ENCODE assay signal across 8 cellular contexts in genomic region chr6:113642714-113643442, GRCh38.
DNase-seq lines count a peak whose midpoint lies in the region; ATAC-seq, FAIRE-seq and TF ChIP-seq lines count a peak whose summit lies in the region.

No MANE protein-coding gene starts in this region.

- no peak for TF ChIP-seq EP300 in upper lobe of left lung (IDR thresholded peaks at IDR 0.05)

- peak overlapping the region; percentile 97 for H3K27ac Mint-ChIP-seq in astrocyte (ENCODE audit: unreplicated experiment)

- H3K27me3 ChIP-seq in MM.1S (replicated peaks; ENCODE audit: insufficient read depth, low read length) (no peaks in the 10 kb centered on the region), astrocyte (ENCODE audit: insufficient read depth, low read length) (peaks cover 3% of the 10 kb centered on the region), upper lobe of left lung (no peaks in the 10 kb centered on the region)

- intact Hi-C loops in posterior vena cava (cut with DNase I): no loop called here

- CTCF ChIA-PET in HEK293 (lab: Yijun Ruan, JAX): interaction anchor here (0.6 to 1.8 kb wide), 7 partner anchors 10 to 858 kb away, joined by 3 to 12 read pairs (median 3); no protein-coding TSS in a partner anchor

- H2AFZ ChIP-seq in MM.1S (ENCODE audit: low read length) (no peak overlapping the region), astrocyte (ENCODE audit: low read depth, low read length) (no peak overlapping the region)

- H3K4me2 ChIP-seq in MM.1S (ENCODE audit: low read depth, low read length) (no peak overlapping the region), astrocyte (ENCODE audit: low read length) (no peak overlapping the region)

- H3K27ac ChIP-seq in HEK293 (ENCODE audit: extremely low read depth, low read depth, low read length) (no peak overlapping the region), MM.1S (ENCODE audit: low read length) (no peak overlapping the region), astrocyte (ENCODE audit: low read depth, low read length) (no peak overlapping the region), upper lobe of left lung (no peak overlapping the region)

- peaks cover 6% of the 10 kb centered on the region; the same call in 1 of the 2 replicates for H3F3A ChIP-seq in MM.1S (ENCODE audit: insufficient read depth, low read length)

- H3K4me3 Mint-ChIP-seq in astrocyte (ENCODE audit: unreplicated experiment): no peak overlapping the region

- 56 to 69% methylated on average over 2 of the region's 2 CpGs for WGBS in upper lobe of left lung, 2 donors

- no peaks in the 10 kb centered on the region for H3K9me2 ChIP-seq in MM.1S (replicated peaks; ENCODE audit: insufficient read depth, low read length)

- TF ChIP-seq CTCF in HEK293 (tag by site-specific recombination; IDR thresholded peaks at IDR 0.05) (no peak), MM.1S (IDR thresholded peaks at IDR 0.05; ENCODE audit: low read length) (no peak), astrocyte (IDR thresholded peaks at IDR 0.05; ENCODE audit: insufficient read depth, low read depth, low read length) (no peak), upper lobe of left lung (IDR thresholded peaks at IDR 0.05) (no peak)

- TF ChIP-seq POLR2A in upper lobe of left lung (IDR thresholded peaks at IDR 0.05): no peak

- H3K4me3 ChIP-seq in HEK293 (ENCODE audit: low read depth, low read length): no peak overlapping the region
- H3K4me3 ChIP-seq in MM.1S (ENCODE audit: low read length): no peak overlapping the region
- H3K4me3 ChIP-seq in astrocyte (ENCODE audit: insufficient read depth, low read depth, low read length): no peak overlapping the region
- H3K4me3 ChIP-seq in upper lobe of left lung: no peak overlapping the region

- H3K36me3 ChIP-seq in HEK293 (ENCODE audit: control insufficient read depth in 2 of 2, insufficient read depth in 1 of 2, low read length in 2 of 2): no peaks in the 10 kb centered on the region
- no peaks in the 10 kb centered on the region for H3K36me3 ChIP-seq in MM.1S (replicated peaks; ENCODE audit: insufficient read depth, low read length)
- no peaks in the 10 kb centered on the region for H3K36me3 ChIP-seq in astrocyte (ENCODE audit: insufficient read depth, low read length)
- H3K36me3 ChIP-seq in upper lobe of left lung: no peaks in the 10 kb centered on the region

- ATAC-seq in GM18520 (IDR thresholded peaks at IDR 0.05; ENCODE audit: unreplicated experiment): peak; percentile 90
- ATAC-seq in upper lobe of left lung (ENCODE audit: low FRiP score in 2 of 2): peak; percentile 20 to 57

- no peaks in the 10 kb centered on the region for H4K20me1 ChIP-seq in MM.1S (ENCODE audit: insufficient read depth, low read length)
- H4K20me1 ChIP-seq in astrocyte (ENCODE audit: insufficient read depth, low read length): no peaks in the 10 kb centered on the region

- DNase-seq in MM.1S: peak; percentile 45
- no peak for DNase-seq in astrocyte (ENCODE audit: low read depth)
- DNase-seq in upper lobe of left lung: peak in 1 of 2 donors; percentile 56
- DNase-seq in HPDE6-E6E7 (ENCODE audit: extremely low spot score): no peak
- DNase-seq in posterior vena cava (ENCODE audit: low spot score): no peak
- DNase-seq in NCI-H446 treated with DMSO at 0.1 percent for 48 hours (lab: John Stamatoyannopoulos, UW): no peak

- H3K4me1 Mint-ChIP-seq in astrocyte (ENCODE audit: low read depth, unreplicated experiment): peaks cover 28% of the 10 kb centered on the region

- no peaks in the 10 kb centered on the region for H3K27me3 Mint-ChIP-seq in astrocyte (ENCODE audit: low read depth, unreplicated experiment)

- H3K79me2 ChIP-seq in MM.1S (ENCODE audit: low read length): no peaks in the 10 kb centered on the region
- no peaks in the 10 kb centered on the region for H3K79me2 ChIP-seq in astrocyte (ENCODE audit: insufficient read depth, low read length)

- no peaks in the 10 kb centered on the region for H3K9me3 ChIP-seq in HEK293 (ENCODE audit: control insufficient read depth, insufficient read depth, low read depth, low read length)
- no peaks in the 10 kb centered on the region for H3K9me3 ChIP-seq in MM.1S (replicated peaks; ENCODE audit: insufficient read depth, low read length)
- H3K9me3 ChIP-seq in astrocyte (ENCODE audit: insufficient read depth, low read depth, low read length): no peaks in the 10 kb centered on the region
- no peaks in the 10 kb centered on the region for H3K9me3 ChIP-seq in upper lobe of left lung

- H3K4me1 ChIP-seq in HEK293 (ENCODE audit: control insufficient read depth, insufficient read depth, low read length) (peaks cover 5% of the 10 kb centered on the region), MM.1S (ENCODE audit: low read length) (peaks cover 32% of the 10 kb centered on the region), astrocyte (ENCODE audit: insufficient read depth, low read length) (peaks cover 26% of the 10 kb centered on the region), upper lobe of left lung (peaks cover 5 to 14% (median 8%) of the 10 kb centered on the region in 4 donors)

- no peaks in the 10 kb centered on the region for H3K36me3 Mint-ChIP-seq in astrocyte (ENCODE audit: low read depth, unreplicated experiment)

- FAIRE-seq in astrocyte (lab: Jason Lieb, UNC): no peak

- no peak overlapping the region for H3K9ac ChIP-seq in MM.1S (ENCODE audit: low read length)
- H3K9ac ChIP-seq in astrocyte (ENCODE audit: low read length): no peak overlapping the region

- POLR2A ChIA-PET in HEK293 (lab: Yijun Ruan, JAX): interaction anchor here (0.6 to 1.0 kb wide), 2 partner anchors 68 to 215 kb away, joined by 3 read pairs; no protein-coding TSS in a partner anchor

- H3K9me3 Mint-ChIP-seq in astrocyte (ENCODE audit: unreplicated experiment): no peaks in the 10 kb centered on the region

TF ChIP-seq in HEK293, 187 proteins besides CTCF, POLR2A, EP300 and RAD21:
- peak; percentile 50; the same call in 1 of the 2 replicates for TF ChIP-seq ZNF350 (tag by site-specific recombination; IDR thresholded peaks at IDR 0.05)
- 0 out of 2 replicates have a peak, but pooled peaks have one; percentile 53 for TF ChIP-seq ZNF660 (tag by site-specific recombination; IDR thresholded peaks at IDR 0.05)
- TF ChIP-seq TRIM28 (IDR thresholded peaks at IDR 0.05; ENCODE audit: borderline replicate concordance, low read length): peak; percentile 52; the same call in 1 of the 2 replicates
- TF ChIP-seq, protein P1, sequence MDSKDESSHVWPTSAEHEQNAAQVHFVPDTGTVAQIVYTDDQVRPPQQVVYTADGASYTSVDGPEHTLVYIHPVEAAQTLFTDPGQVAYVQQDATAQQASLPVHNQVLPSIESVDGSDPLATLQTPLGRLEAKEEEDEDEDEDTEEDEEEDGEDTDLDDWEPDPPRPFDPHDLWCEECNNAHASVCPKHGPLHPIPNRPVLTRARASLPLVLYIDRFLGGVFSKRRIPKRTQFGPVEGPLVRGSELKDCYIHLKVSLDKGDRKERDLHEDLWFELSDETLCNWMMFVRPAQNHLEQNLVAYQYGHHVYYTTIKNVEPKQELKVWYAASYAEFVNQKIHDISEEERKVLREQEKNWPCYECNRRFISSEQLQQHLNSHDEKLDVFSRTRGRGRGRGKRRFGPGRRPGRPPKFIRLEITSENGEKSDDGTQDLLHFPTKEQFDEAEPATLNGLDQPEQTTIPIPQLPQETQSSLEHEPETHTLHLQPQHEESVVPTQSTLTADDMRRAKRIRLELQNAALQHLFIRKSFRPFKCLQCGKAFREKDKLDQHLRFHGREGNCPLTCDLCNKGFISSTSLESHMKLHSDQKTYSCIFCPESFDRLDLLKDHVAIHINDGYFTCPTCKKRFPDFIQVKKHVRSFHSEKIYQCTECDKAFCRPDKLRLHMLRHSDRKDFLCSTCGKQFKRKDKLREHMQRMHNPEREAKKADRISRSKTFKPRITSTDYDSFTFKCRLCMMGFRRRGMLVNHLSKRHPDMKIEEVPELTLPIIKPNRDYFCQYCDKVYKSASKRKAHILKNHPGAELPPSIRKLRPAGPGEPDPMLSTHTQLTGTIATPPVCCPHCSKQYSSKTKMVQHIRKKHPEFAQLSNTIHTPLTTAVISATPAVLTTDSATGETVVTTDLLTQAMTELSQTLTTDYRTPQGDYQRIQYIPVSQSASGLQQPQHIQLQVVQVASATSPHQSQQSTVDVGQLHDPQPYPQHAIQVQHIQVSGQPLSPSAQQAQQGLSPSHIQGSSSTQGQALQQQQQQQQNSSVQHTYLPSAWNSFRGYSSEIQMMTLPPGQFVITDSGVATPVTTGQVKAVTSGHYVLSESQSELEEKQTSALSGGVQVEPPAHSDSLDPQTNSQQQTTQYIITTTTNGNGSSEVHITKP (tag by site-specific recombination; IDR thresholded peaks at IDR 0.05): peak; percentile 90
- no peak for TF ChIP-seq GFI1B (tag by site-specific recombination; IDR thresholded peaks at IDR 0.05)
- TF ChIP-seq RBAK (tag by site-specific recombination; IDR thresholded peaks at IDR 0.05): no peak
- 0 out of 2 replicates have a peak, but pooled peaks have one; percentile 20 for TF ChIP-seq ZNF558 (tag by site-specific recombination; IDR thresholded peaks at IDR 0.05)
- peak; percentile 93 for TF ChIP-seq ZBTB20 (tag by site-specific recombination; IDR thresholded peaks at IDR 0.05)
- TF ChIP-seq TCF7L2 (IDR thresholded peaks at IDR 0.05; ENCODE audit: borderline replicate concordance, low read depth, low read length): peak; percentile 69; the same call in 1 of the 2 replicates
- 0 out of 2 replicates have a peak, but pooled peaks have one; percentile 26 for TF ChIP-seq ZNF561 (tag by site-specific recombination; IDR thresholded peaks at IDR 0.05; ENCODE audit: borderline replicate concordance)
- peak; percentile 89 for TF ChIP-seq FEZF1 (tag by site-specific recombination; IDR thresholded peaks at IDR 0.05)
- TF ChIP-seq ZNF549 (tag by site-specific recombination; IDR thresholded peaks at IDR 0.05): 0 out of 2 replicates have a peak, but pooled peaks have one; percentile 28
- no peak for TF ChIP-seq ZBTB21 (tag by site-specific recombination; IDR thresholded peaks at IDR 0.05)
- no peak for TF ChIP-seq ZNF132 (tag by site-specific recombination; IDR thresholded peaks at IDR 0.05; ENCODE audit: borderline replicate concordance)
